Comparison of ENCODE assay signal across 9 cellular contexts in genomic region chr19:51572415-51572814, GRCh38. TPM values are rescaled to one million over a fixed set of nuclear protein-coding genes. Genes with fewer than 3 reads are reported as not detected.
DNase-seq lines count a peak whose midpoint lies in the region; ATAC-seq and TF ChIP-seq lines count a peak whose summit lies in the region.
"Had no signal": no experiment of that assay in that cellular context is flagged by ENCODE, and none has a peak within 500 bp of the region (broad histone marks: within the 10 kb centered on the region; RNA-seq: fewer than 3 reads in every experiment).

No MANE protein-coding gene starts in this region.

- H3K4me1 ChIP-seq in OCI-LY3 (ENCODE audit: low read length) (peaks cover 19% of the 10 kb centered on the region), endodermal cell (ENCODE audit: control insufficient read depth, insufficient read depth, low read length) (peaks cover 6% of the 10 kb centered on the region), rectal smooth muscle tissue (ENCODE audit: control insufficient read depth, insufficient read depth, low read length) (peaks cover 14% of the 10 kb centered on the region)

- no peak overlapping the region for H2AFZ ChIP-seq in OCI-LY3 (ENCODE audit: low read depth, low read length)

- no peaks in the 10 kb centered on the region for H3K9me3 Mint-ChIP-seq in endodermal cell

- TF ChIP-seq CTCF in GM12865 (IDR thresholded peaks at IDR 0.05; ENCODE audit: insufficient read depth, low read depth, low read length, missing control alignments) = no peak
- no peak for TF ChIP-seq CTCF in OCI-LY3 (IDR thresholded peaks at IDR 0.05; ENCODE audit: low read depth, low read length)
- no peak for TF ChIP-seq CTCF in endodermal cell (conservative IDR thresholded peaks at IDR 0.05)

- H3K4me3 ChIP-seq in GM12865 (ENCODE audit: low read depth, low read length) (peak overlapping the region; percentile 74), OCI-LY3 (ENCODE audit: low read length) (peak overlapping the region; percentile 88), endodermal cell (ENCODE audit: low read length) (peak overlapping the region; percentile 99), rectal smooth muscle tissue (ENCODE audit: low read length) (peak overlapping the region; percentile 69)

- DNase-seq in GM12865 (ENCODE audit: low read depth) (peak; percentile 55), endodermal cell (no peak), DMS53 (lab: John Stamatoyannopoulos, UW) (no peak)
- DNase-seq in NK-92 treated with Interleukin-12 subunit alpha and Interleukin-12 subunit beta, amount 100 ng/mL, for 24 hours (lab: John Stamatoyannopoulos, UW) = no peak
- DNase-seq: stimulated activated CD4-positive, alpha-beta T cell treated with anti-CD3 and anti-CD28 coated beads, Interleukin-15, amount 100 ng/mL, for 24 hours had no signal

- peaks cover 13% of the 10 kb centered on the region for H3K79me2 ChIP-seq in OCI-LY3 (ENCODE audit: low read length)

- ATAC-seq in GM21528 (IDR thresholded peaks at IDR 0.05; ENCODE audit: low FRiP score, unreplicated experiment) = no peak
- ATAC-seq in GM21390 (IDR thresholded peaks at IDR 0.05; ENCODE audit: unreplicated experiment) = no peak

- no peak overlapping the region for H3K9ac ChIP-seq in OCI-LY3 (ENCODE audit: low read length)
- H3K9ac ChIP-seq in endodermal cell (ENCODE audit: extremely low read depth, low read length, poor library complexity, severe bottlenecking) = no peak overlapping the region
- no peak overlapping the region for H3K9ac ChIP-seq in rectal smooth muscle tissue (ENCODE audit: low read length)

- no peaks in the 10 kb centered on the region for H3K9me3 ChIP-seq in OCI-LY3 (ENCODE audit: insufficient read depth, low read length)
- no peaks in the 10 kb centered on the region for H3K9me3 ChIP-seq in endodermal cell (ENCODE audit: control insufficient read depth, low read length)

- peaks cover 10% of the 10 kb centered on the region for H3K4me1 Mint-ChIP-seq in endodermal cell

- H3K4me3 Mint-ChIP-seq in endodermal cell = peak overlapping the region; percentile 89

- no peak overlapping the region for H3K27ac Mint-ChIP-seq in endodermal cell

- peaks cover 10% of the 10 kb centered on the region for H3K27me3 ChIP-seq in OCI-LY3 (ENCODE audit: low read depth, low read length)
- peaks cover 23% of the 10 kb centered on the region for H3K27me3 ChIP-seq in endodermal cell (ENCODE audit: control insufficient read depth, insufficient read depth, low read length, poor library complexity, severe bottlenecking)
- no peaks in the 10 kb centered on the region for H3K27me3 ChIP-seq in rectal smooth muscle tissue (ENCODE audit: control insufficient read depth, insufficient read depth, low read length)

- H3K4me2 ChIP-seq in OCI-LY3 (ENCODE audit: low read length) = peak overlapping the region; percentile 99

- peaks cover 13% of the 10 kb centered on the region for H3K27me3 Mint-ChIP-seq in endodermal cell (ENCODE audit: insufficient read depth)

- H3K36me3 Mint-ChIP-seq in endodermal cell (ENCODE audit: low read depth) = peaks cover 24% of the 10 kb centered on the region

- H3K27ac ChIP-seq in OCI-LY3 (ENCODE audit: low read length) = no peak overlapping the region
- H3K27ac ChIP-seq in endodermal cell (ENCODE audit: low read depth, low read length) = no peak overlapping the region
- no peak overlapping the region for H3K27ac ChIP-seq in rectal smooth muscle tissue (ENCODE audit: low read depth, low read length)

- WGBS in endodermal cell (ENCODE audit: insufficient coverage in 1 of 2, insufficient read length in 1 of 2), 2 experiments = 95 to 96% methylated on average over 3 of the region's 3 CpGs

- H3K36me3 ChIP-seq in OCI-LY3 (replicated peaks; ENCODE audit: low read depth, low read length) = peaks cover 17% of the 10 kb centered on the region
- H3K36me3 ChIP-seq in endodermal cell (ENCODE audit: control insufficient read depth, insufficient read depth, low read length) = peaks cover 32% of the 10 kb centered on the region
- H3K36me3 ChIP-seq in rectal smooth muscle tissue (ENCODE audit: control insufficient read depth, insufficient read depth, low read length) = peaks cover 6% of the 10 kb centered on the region

- H4K20me1 ChIP-seq in OCI-LY3 (ENCODE audit: insufficient read depth, low read length) = no peaks in the 10 kb centered on the region

RNA-seq across cellular contexts. Expression of gene ZNF175, which starts 1.3 kb away (rescaled TPM):
- total RNA-seq in endodermal cell = 10 to 100 TPM; 10.8 to 11.3 TPM
- 5.8 TPM for polyA plus RNA-seq in endodermal cell (2013, experiment 1 of 2)
- polyA plus RNA-seq in endodermal cell (2013, experiment 2 of 2) = 6.8 TPM

RNA-seq across cellular contexts. Expression of gene SIGLEC6, which starts 40.9 kb away (rescaled TPM):
- total RNA-seq in endodermal cell = under 1 TPM in 1 of 2 donors, not detected in 1; 0.26 TPM
- polyA plus RNA-seq in endodermal cell (2013, experiment 1 of 2) = not detected
- polyA plus RNA-seq in endodermal cell (2013, experiment 2 of 2) = not detected

RNA-seq across cellular contexts. Expression of gene SIGLEC5, which starts 57.8 kb away (rescaled TPM):
- not detected for total RNA-seq in endodermal cell
- polyA plus RNA-seq in endodermal cell (2013, experiment 1 of 2) = 0.14 TPM
- polyA plus RNA-seq in endodermal cell (2013, experiment 2 of 2) = not detected
